In the genomic region with DNA sequence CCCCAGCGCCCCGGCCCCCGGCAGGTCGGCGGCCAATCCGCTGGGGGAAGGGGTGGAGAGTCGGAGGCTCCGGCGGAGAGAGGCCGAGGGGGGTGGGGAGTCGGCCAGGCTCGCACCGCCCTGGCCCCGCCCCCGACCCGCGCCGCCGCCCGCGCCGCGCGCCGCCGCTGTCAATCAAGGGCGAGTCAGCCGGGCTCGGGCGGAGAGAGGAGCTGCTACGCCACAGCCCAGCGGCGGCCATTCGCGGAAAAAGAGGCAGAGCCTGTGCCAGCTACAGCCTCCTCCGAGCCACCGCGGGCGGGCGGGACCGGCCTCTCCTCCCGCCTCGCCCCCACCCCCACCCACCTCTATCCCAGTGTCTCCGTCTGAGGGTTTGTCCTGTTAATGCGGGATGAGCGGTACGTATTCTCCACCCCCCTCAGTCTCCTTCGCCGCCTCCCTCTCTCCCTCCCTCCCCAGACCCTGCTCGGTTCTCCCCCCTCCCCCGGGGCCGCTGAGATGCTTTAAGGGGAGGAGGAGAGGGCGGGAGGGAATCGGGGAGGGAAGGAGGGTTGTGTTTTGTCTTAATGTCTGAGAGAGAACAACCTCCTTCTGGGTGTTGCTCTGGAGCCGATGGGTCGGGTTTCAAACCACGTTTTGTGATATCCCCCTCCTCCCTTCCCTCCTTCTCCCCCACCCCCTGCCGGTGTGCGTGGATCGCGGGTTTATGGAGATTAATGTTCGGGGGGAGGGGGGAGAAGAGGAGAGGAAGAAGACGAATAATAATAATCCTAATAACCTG, we compare ENCODE assay signal across 1 cellular context.
TF ChIP-seq lines count a peak whose summit lies in the region.

Gene SP4, plus strand, starts transcription at position 223 of the 781 bp plus-strand sequence. Its CDS starts 169 bp downstream, at position 392.

TF ChIP-seq in K562, 482 proteins besides CTCF, POLR2A, EP300 and RAD21 (continued from another document and continues in another):
- TF ChIP-seq TGIF2 (CRISPR knock-in tag; IDR thresholded peaks at IDR 0.05) (no peak), MCM3 (IDR thresholded peaks at IDR 0.05) (no peak), THRB (CRISPR knock-in tag; conservative IDR thresholded peaks at IDR 0.05) (no peak), POLR2G (IDR thresholded peaks at IDR 0.05; ENCODE audit: low read depth, low read length) (peak; percentile 67), MAZ (CRISPR knock-in tag; conservative IDR thresholded peaks at IDR 0.05 in 1 of 2, IDR thresholded peaks at IDR 0.05 in 1 of 2) (peak; percentile 48 to 60), MXI1 (IDR thresholded peaks at IDR 0.05; ENCODE audit: low read depth, low read length) (no peak), NR2C2 (CRISPR knock-in tag; IDR thresholded peaks at IDR 0.05) (no peak), NR2C2 (tag; IDR thresholded peaks at IDR 0.05) (0 out of 2 replicates have a peak, but pooled peaks have one; percentile 13), BRCA1 (IDR thresholded peaks at IDR 0.05) (no peak), BRCA1 (CRISPR knock-in tag; IDR thresholded peaks at IDR 0.05) (no peak), POLR2H (tag; IDR thresholded peaks at IDR 0.05; ENCODE audit: low read depth) (0 out of 2 replicates have a peak, but pooled peaks have one; percentile 10), NR3C1 (CRISPR knock-in tag; IDR thresholded peaks at IDR 0.05) (no peak), ZBTB2 (IDR thresholded peaks at IDR 0.05) (no peak), CC2D1A (IDR thresholded peaks at IDR 0.05) (no peak), RB1 (IDR thresholded peaks at IDR 0.05; ENCODE audit: low read depth) (peak; percentile 87), ZC3H8 (IDR thresholded peaks at IDR 0.05) (no peak), ELF1 (tag; IDR thresholded peaks at IDR 0.05) (no peak), ZNF77 (CRISPR knock-in tag; IDR thresholded peaks at IDR 0.05) (no peak), CBFA2T3 (IDR thresholded peaks at IDR 0.05) (0 out of 2 replicates have a peak, but pooled peaks have one; percentile 8), MAFF (IDR thresholded peaks at IDR 0.05; ENCODE audit: low read length) (no peak), PHB (CRISPR knock-in tag; IDR thresholded peaks at IDR 0.05) (no peak), KLF1 (tag; IDR thresholded peaks at IDR 0.05) (no peak), ATF1 (CRISPR knock-in tag; IDR thresholded peaks at IDR 0.05) (no peak), ATF1 (tag; IDR thresholded peaks at IDR 0.05) (no peak), NBN (IDR thresholded peaks at IDR 0.05; ENCODE audit: low read depth) (no peak), ZNF354B (CRISPR knock-in tag; IDR thresholded peaks at IDR 0.05) (no peak), SMARCA4 (IDR thresholded peaks at IDR 0.05) (0 out of 2 replicates have a peak, but pooled peaks have one; percentile 26), E4F1 (CRISPR knock-in tag; IDR thresholded peaks at IDR 0.05; ENCODE audit: borderline replicate concordance) (no peak), HDGF (IDR thresholded peaks at IDR 0.05) (no peak)
- TF ChIP-seq, protein P1, sequence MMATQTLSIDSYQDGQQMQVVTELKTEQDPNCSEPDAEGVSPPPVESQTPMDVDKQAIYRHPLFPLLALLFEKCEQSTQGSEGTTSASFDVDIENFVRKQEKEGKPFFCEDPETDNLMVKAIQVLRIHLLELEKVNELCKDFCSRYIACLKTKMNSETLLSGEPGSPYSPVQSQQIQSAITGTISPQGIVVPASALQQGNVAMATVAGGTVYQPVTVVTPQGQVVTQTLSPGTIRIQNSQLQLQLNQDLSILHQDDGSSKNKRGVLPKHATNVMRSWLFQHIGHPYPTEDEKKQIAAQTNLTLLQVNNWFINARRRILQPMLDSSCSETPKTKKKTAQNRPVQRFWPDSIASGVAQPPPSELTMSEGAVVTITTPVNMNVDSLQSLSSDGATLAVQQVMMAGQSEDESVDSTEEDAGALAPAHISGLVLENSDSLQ (IDR thresholded peaks at IDR 0.05), result peak; percentile 95
- TF ChIP-seq, protein P2, sequence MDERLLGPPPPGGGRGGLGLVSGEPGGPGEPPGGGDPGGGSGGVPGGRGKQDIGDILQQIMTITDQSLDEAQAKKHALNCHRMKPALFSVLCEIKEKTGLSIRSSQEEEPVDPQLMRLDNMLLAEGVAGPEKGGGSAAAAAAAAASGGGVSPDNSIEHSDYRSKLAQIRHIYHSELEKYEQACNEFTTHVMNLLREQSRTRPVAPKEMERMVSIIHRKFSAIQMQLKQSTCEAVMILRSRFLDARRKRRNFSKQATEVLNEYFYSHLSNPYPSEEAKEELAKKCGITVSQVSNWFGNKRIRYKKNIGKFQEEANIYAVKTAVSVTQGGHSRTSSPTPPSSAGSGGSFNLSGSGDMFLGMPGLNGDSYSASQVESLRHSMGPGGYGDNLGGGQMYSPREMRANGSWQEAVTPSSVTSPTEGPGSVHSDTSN (CRISPR knock-in tag; IDR thresholded peaks at IDR 0.05; ENCODE audit: low read depth), result peak; percentile 61
- TF ChIP-seq, protein P2 (tag; conservative IDR thresholded peaks at IDR 0.05; ENCODE audit: low read depth), result peak; percentile 42
- TF ChIP-seq, protein P3, sequence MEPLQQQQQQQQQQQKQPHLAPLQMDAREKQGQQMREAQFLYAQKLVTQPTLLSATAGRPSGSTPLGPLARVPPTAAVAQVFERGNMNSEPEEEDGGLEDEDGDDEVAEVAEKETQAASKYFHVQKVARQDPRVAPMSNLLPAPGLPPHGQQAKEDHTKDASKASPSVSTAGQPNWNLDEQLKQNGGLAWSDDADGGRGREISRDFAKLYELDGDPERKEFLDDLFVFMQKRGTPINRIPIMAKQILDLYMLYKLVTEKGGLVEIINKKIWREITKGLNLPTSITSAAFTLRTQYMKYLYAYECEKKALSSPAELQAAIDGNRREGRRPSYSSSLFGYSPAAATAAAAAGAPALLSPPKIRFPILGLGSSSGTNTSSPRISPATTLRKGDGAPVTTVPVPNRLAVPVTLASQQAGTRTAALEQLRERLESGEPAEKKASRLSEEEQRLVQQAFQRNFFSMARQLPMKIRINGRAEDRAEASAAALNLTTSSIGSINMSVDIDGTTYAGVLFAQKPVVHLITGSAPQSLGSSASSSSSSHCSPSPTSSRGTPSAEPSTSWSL (CRISPR knock-in tag; IDR thresholded peaks at IDR 0.05; ENCODE audit: borderline replicate concordance), result no peak
- TF ChIP-seq, protein P4, sequence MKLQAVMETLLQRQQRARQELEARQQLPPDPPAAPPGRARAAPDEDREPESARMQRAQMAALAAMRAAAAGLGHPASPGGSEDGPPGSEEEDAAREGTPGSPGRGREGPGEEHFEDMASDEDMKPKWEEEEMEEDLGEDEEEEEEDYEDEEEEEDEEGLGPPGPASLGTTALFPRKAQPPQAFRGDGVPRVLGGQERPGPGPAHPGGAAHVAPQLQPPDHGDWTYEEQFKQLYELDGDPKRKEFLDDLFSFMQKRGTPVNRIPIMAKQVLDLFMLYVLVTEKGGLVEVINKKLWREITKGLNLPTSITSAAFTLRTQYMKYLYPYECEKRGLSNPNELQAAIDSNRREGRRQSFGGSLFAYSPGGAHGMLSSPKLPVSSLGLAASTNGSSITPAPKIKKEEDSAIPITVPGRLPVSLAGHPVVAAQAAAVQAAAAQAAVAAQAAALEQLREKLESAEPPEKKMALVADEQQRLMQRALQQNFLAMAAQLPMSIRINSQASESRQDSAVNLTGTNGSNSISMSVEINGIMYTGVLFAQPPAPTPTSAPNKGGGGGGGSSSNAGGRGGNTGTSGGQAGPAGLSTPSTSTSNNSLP (IDR thresholded peaks at IDR 0.05; ENCODE audit: borderline replicate concordance, low read depth, low read length), result 0 out of 2 replicates have a peak, but pooled peaks have one; percentile 17
- TF ChIP-seq, protein P5, sequence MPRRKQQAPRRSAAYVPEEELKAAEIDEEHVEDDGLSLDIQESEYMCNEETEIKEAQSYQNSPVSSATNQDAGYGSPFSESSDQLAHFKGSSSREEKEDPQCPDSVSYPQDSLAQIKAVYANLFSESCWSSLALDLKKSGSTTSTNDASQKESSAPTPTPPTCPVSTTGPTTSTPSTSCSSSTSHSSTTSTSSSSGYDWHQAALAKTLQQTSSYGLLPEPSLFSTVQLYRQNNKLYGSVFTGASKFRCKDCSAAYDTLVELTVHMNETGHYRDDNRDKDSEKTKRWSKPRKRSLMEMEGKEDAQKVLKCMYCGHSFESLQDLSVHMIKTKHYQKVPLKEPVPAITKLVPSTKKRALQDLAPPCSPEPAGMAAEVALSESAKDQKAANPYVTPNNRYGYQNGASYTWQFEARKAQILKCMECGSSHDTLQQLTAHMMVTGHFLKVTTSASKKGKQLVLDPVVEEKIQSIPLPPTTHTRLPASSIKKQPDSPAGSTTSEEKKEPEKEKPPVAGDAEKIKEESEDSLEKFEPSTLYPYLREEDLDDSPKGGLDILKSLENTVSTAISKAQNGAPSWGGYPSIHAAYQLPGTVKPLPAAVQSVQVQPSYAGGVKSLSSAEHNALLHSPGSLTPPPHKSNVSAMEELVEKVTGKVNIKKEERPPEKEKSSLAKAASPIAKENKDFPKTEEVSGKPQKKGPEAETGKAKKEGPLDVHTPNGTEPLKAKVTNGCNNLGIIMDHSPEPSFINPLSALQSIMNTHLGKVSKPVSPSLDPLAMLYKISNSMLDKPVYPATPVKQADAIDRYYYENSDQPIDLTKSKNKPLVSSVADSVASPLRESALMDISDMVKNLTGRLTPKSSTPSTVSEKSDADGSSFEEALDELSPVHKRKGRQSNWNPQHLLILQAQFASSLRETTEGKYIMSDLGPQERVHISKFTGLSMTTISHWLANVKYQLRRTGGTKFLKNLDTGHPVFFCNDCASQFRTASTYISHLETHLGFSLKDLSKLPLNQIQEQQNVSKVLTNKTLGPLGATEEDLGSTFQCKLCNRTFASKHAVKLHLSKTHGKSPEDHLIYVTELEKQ (CRISPR knock-in tag; IDR thresholded peaks at IDR 0.05), result no peak
- TF ChIP-seq, protein P6, sequence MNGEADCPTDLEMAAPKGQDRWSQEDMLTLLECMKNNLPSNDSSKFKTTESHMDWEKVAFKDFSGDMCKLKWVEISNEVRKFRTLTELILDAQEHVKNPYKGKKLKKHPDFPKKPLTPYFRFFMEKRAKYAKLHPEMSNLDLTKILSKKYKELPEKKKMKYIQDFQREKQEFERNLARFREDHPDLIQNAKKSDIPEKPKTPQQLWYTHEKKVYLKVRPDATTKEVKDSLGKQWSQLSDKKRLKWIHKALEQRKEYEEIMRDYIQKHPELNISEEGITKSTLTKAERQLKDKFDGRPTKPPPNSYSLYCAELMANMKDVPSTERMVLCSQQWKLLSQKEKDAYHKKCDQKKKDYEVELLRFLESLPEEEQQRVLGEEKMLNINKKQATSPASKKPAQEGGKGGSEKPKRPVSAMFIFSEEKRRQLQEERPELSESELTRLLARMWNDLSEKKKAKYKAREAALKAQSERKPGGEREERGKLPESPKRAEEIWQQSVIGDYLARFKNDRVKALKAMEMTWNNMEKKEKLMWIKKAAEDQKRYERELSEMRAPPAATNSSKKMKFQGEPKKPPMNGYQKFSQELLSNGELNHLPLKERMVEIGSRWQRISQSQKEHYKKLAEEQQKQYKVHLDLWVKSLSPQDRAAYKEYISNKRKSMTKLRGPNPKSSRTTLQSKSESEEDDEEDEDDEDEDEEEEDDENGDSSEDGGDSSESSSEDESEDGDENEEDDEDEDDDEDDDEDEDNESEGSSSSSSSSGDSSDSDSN (IDR thresholded peaks at IDR 0.05; ENCODE audit: borderline replicate concordance in 1 of 2, low read depth in 2 of 2, low read length in 2 of 2), result peak in 1 of 2 experiments; percentile 24; a peak in 1 of 4 replicates
- TF ChIP-seq, protein P7, sequence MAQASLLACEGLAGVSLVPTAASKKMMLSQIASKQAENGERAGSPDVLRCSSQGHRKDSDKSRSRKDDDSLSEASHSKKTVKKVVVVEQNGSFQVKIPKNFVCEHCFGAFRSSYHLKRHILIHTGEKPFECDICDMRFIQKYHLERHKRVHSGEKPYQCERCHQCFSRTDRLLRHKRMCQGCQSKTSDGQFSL (CRISPR knock-in tag; IDR thresholded peaks at IDR 0.05), result peak; percentile 78; the same call in 1 of the 2 replicates
- TF ChIP-seq, protein P7 (tag; IDR thresholded peaks at IDR 0.05), result peak in 1 of 2 experiments; percentile 71; a peak in 2 of 4 replicates
